13 cellular contexts compared by ENCODE assay signal in the genomic region with DNA sequence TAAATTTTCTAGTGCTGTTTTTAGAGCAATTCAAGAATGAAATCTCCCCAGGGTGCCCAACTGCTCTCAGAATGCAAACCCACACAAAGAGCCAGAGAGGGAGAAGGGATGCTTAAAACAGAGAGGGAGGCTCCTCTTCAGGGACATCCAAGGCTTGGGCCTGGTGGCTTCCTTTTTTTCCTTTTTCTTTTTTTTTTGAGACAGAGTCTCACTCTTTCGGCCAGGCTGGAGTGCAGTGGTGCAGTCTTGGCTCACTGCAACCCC. TPM values are rescaled to one million over a fixed set of nuclear protein-coding genes. Genes with fewer than 3 reads are reported as not detected.
DNase-seq lines count a peak whose midpoint lies in the region; ATAC-seq and FAIRE-seq lines count a peak whose summit lies in the region.
"Had no signal": no experiment of that assay in that cellular context is flagged by ENCODE, and none has a peak within 500 bp of the region (broad histone marks: within the 10 kb centered on the region; RNA-seq: fewer than 3 reads in every experiment).

No MANE protein-coding gene starts in this region.

- no peak for FAIRE-seq in frontal cortex (lab: Jason Lieb, UNC)

- no peaks in the 10 kb centered on the region for H3K27me3 ChIP-seq in layer of hippocampus (ENCODE audit: control insufficient read depth, insufficient read depth, low read length)
- H3K27me3 ChIP-seq: neutrophil, SJSA1 had no signal

- no peak for DNase-seq in EL
- no peak for DNase-seq in occipital lobe (lab: John Stamatoyannopoulos, UW)
- DNase-seq in frontal cortex (ENCODE audit: low spot score in 2 of 2) = no peak
- no peak for DNase-seq in HT-29 (ENCODE audit: low spot score)
- DNase-seq: effector CD4-positive, alpha-beta T cell; NCI-H146; NCI-H748 treated with DMSO at 0.1 percent for 48 hours had no signal

- H3K27ac ChIP-seq in layer of hippocampus (ENCODE audit: low read depth, low read length) = peak overlapping the region; percentile 46
- H3K27ac ChIP-seq: neutrophil, SJSA1 had no signal

- ATAC-seq in GM18861 (IDR thresholded peaks at IDR 0.05; ENCODE audit: unreplicated experiment) (peak; percentile 15), GM21717 (IDR thresholded peaks at IDR 0.05; ENCODE audit: unreplicated experiment) (peak; percentile 38), HG03432 (IDR thresholded peaks at IDR 0.05; ENCODE audit: unreplicated experiment) (peak; percentile 45)

RNA-seq across cellular contexts. Expression of gene ATL2, which starts 32.8 kb away (rescaled TPM):
- 144 TPM for total RNA-seq in occipital lobe
- total RNA-seq in frontal cortex = 102 TPM
- 64.8 and 72.0 TPM in 2 replicates for total RNA-seq in HT-29 (2014; rRNA removed; shearing (Covaris generic))
